ENCODE assay signal across 20 cellular contexts in the genomic region with DNA sequence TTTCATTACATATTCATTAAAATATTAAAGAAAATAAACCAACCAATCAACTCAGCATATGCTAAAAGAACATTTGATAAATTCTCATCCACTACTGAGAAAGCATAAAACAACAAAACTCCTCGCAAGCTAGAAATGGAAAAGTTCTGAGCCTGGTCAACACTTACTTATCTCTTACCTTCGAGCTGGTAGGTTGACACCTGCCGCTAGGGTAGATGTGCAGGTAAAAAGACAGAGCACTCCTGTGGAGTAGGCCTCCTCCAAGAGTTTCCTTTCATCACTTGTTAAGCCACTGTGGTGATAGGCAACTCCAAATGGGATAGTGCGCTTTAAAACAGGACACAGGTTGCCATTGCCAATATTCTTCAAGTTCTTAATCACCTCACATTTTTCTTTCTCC. TPM values are rescaled to one million over a fixed set of nuclear protein-coding genes. Genes with fewer than 3 reads are reported as not detected.
DNase-seq lines count a peak whose midpoint lies in the region; ATAC-seq, FAIRE-seq and TF ChIP-seq lines count a peak whose summit lies in the region.
"Had no signal": no experiment of that assay in that cellular context is flagged by ENCODE, and none has a peak within 500 bp of the region (broad histone marks: within the 10 kb centered on the region; RNA-seq: fewer than 3 reads in every experiment).

No MANE protein-coding gene starts in this region.

- ATAC-seq in WTC11 = 0 out of 2 replicates have a peak, but pooled peaks have one; percentile 30
- ATAC-seq in HG03378 (IDR thresholded peaks at IDR 0.05; ENCODE audit: unreplicated experiment) = no peak
- ATAC-seq in HG03280 (IDR thresholded peaks at IDR 0.05; ENCODE audit: unreplicated experiment) = no peak

- no peak overlapping the region for H3T11ph ChIP-seq in H9 (ENCODE audit: low read length)

- H3K4me3 Mint-ChIP-seq in H9 (no peak overlapping the region), WTC11 (no peak overlapping the region), CD14-positive monocyte (no peak overlapping the region)
- H3K4me3 Mint-ChIP-seq: B cell; CD4-positive, alpha-beta T cell; CD8-positive, alpha-beta memory T cell; HFFc6 had no signal

- H3K4me1 ChIP-seq in DOHH2 (ENCODE audit: control insufficient read depth, low read length) = peaks cover 50% of the 10 kb centered on the region
- H3K4me1 ChIP-seq in H9 (ENCODE audit: insufficient read depth, low read length) = no peaks in the 10 kb centered on the region
- H3K4me1 ChIP-seq: HAP-1 had no signal

- H2BK5ac ChIP-seq in H9 (ENCODE audit: insufficient read length, low read length) = no peak overlapping the region

- no peak for DNase-seq in H9
- no peak for DNase-seq in WTC11 (ENCODE audit: low spot score)
- DNase-seq in iPS-NIHi7 (ENCODE audit: extremely low spot score) = peak; percentile 14
- DNase-seq in CD14-positive monocyte (ENCODE audit: low spot score) = no peak
- no peak for DNase-seq in D721Med (ENCODE audit: insufficient read length, low spot score)
- DNase-seq: CD4-positive, alpha-beta T cell; CD8-positive, alpha-beta memory T cell; DMS53; DMS79 treated with DMSO at 0.1 percent for 48 hours; HFFc6 had no signal

- peaks cover 9% of the 10 kb centered on the region for H3K79me2 ChIP-seq in DOHH2 (ENCODE audit: control insufficient read depth, low read length)
- no peaks in the 10 kb centered on the region for H3K79me2 ChIP-seq in H9 (ENCODE audit: insufficient read depth, low read length)

- no peak overlapping the region for H2AK5ac ChIP-seq in H9 (ENCODE audit: insufficient read length, low read length)

- H3K9me2 ChIP-seq in DOHH2 (replicated peaks; ENCODE audit: control insufficient read depth, low read length) = no peaks in the 10 kb centered on the region

- POLR2A ChIA-PET in WTC11 (lab: Charles Lee) = interaction anchor here (0.6 kb wide), 1 partner anchor 62 kb away, joined by 6 read pairs; no protein-coding TSS in a partner anchor

- H2BK20ac ChIP-seq in H9 (ENCODE audit: low read depth, low read length, poor library complexity, severe bottlenecking) = no peak overlapping the region

- H3K14ac ChIP-seq in H9 (ENCODE audit: insufficient read depth, low read length) = no peak overlapping the region

- no peak for FAIRE-seq in D721Med (lab: Jason Lieb, UNC)
- FAIRE-seq: A204.1, H1 had no signal

- H3K4me1 Mint-ChIP-seq in H9 (no peaks in the 10 kb centered on the region), WTC11 (no peaks in the 10 kb centered on the region), CD14-positive monocyte (no peaks in the 10 kb centered on the region)

- H2BK15ac ChIP-seq in H9 (ENCODE audit: low read depth, low read length) = no peak overlapping the region

- CTCF ChIA-PET in WTC11 (lab: Charles Lee) = no interaction called here

- H3F3A ChIP-seq in DOHH2 (ENCODE audit: control insufficient read depth, insufficient read depth) = peaks cover 42% of the 10 kb centered on the region

- no peak overlapping the region for H2AFZ ChIP-seq in H9 (ENCODE audit: low read length)

- no peak overlapping the region for H4K8ac ChIP-seq in H9 (replicated peaks; ENCODE audit: insufficient read length, low read depth, low read length)

- H3K79me1 ChIP-seq in H9 (ENCODE audit: insufficient read depth, low read depth, low read length, poor library complexity, severe bottlenecking) = no peaks in the 10 kb centered on the region

- H3K9ac ChIP-seq in H9 (ENCODE audit: extremely low read depth, insufficient read length, low read length) = no peak overlapping the region
- H3K9ac ChIP-seq: BLaER1 had no signal

- H3K56ac ChIP-seq in H9 (ENCODE audit: insufficient read length, low read depth, low read length) = no peak overlapping the region

- H3K36me3 ChIP-seq in DOHH2 (ENCODE audit: control insufficient read depth, low read length) = peaks cover 72% of the 10 kb centered on the region

- no peak overlapping the region for H4K5ac ChIP-seq in H9 (ENCODE audit: insufficient read length, low read depth, low read length)

- H3K36me3 Mint-ChIP-seq in H9 (ENCODE audit: insufficient read depth in 1 of 3, low read depth in 3 of 3) (peaks cover 0 to 5% (median 0%) of the 10 kb centered on the region in 3 experiments; a peak in 2 of 7 replicates), WTC11 (peaks cover 4% of the 10 kb centered on the region), CD14-positive monocyte (peaks cover 56 to 67% of the 10 kb centered on the region in 2 donors)

- H3K23ac ChIP-seq in H9 (ENCODE audit: insufficient read length, low read depth, low read length) = no peak overlapping the region

- H3K4me2 ChIP-seq in DOHH2 (ENCODE audit: low read length) (peak overlapping the region; percentile 32), H9 (ENCODE audit: insufficient read depth, insufficient read length, low read length) (no peak overlapping the region)

- H3K27me3 Mint-ChIP-seq in H9 (ENCODE audit: low read depth) (no peaks in the 10 kb centered on the region), WTC11 (ENCODE audit: low read depth) (no peaks in the 10 kb centered on the region), CD14-positive monocyte (ENCODE audit: low read depth in 3 of 3) (no peaks in the 10 kb centered on the region)
- H3K27me3 Mint-ChIP-seq: B cell; CD4-positive, alpha-beta T cell; CD8-positive, alpha-beta memory T cell had no signal

- intact Hi-C loops in CD14-positive monocyte (cut with micrococcal nuclease) = no loop called here

- no peak overlapping the region for H2BK120ac ChIP-seq in H9 (ENCODE audit: low read depth, low read length, poor library complexity, severe bottlenecking)

- H3K27ac ChIP-seq in DOHH2 (ENCODE audit: low read depth, low read length) (peak overlapping the region; percentile 95; the same call in 1 of the 2 replicates), H9 (ENCODE audit: insufficient read length, low read depth, low read length) (no peak overlapping the region)
- H3K27ac ChIP-seq: 22Rv1, BLaER1, C4-2B had no signal

- H4K20me1 ChIP-seq in DOHH2 (ENCODE audit: control insufficient read depth, insufficient read depth, low read depth, low read length) (no peaks in the 10 kb centered on the region), H9 (ENCODE audit: control insufficient read depth, insufficient read depth, insufficient read length) (no peaks in the 10 kb centered on the region)
- H4K20me1 ChIP-seq: BLaER1 had no signal

- no CpG with 5 or more reads among the region's 4 CpGs for WGBS in H9 (ENCODE audit: extremely low coverage, insufficient read length, low lambda C conversion rate)

- H3K23me2 ChIP-seq in H9 (ENCODE audit: insufficient read length, low read depth, low read length, poor library complexity, severe bottlenecking) = no peaks in the 10 kb centered on the region

- H3K27ac Mint-ChIP-seq in H9 (no peak overlapping the region), WTC11 (no peak overlapping the region), CD14-positive monocyte (no peak overlapping the region)
- H3K27ac Mint-ChIP-seq: B cell; CD4-positive, alpha-beta T cell; HFFc6 had no signal

- H3K4ac ChIP-seq in H9 (ENCODE audit: low read depth, low read length) = no peak overlapping the region

- TF ChIP-seq CTCF in DOHH2 (IDR thresholded peaks at IDR 0.05; ENCODE audit: low read depth, low read length, poor library complexity, severe bottlenecking) (no peak), H9 (conservative IDR thresholded peaks at IDR 0.05) (0 out of 3 replicates have a peak, but pooled peaks have one; percentile 15), WTC11 (IDR thresholded peaks at IDR 0.05) (no peak), CD14-positive monocyte (IDR thresholded peaks at IDR 0.05) (no peak), D721Med (IDR thresholded peaks at IDR 0.05; ENCODE audit: insufficient read depth, missing control alignments) (no peak)

- no peak overlapping the region for H4K91ac ChIP-seq in H9 (ENCODE audit: insufficient read length, low read depth, low read length)

- no peak overlapping the region for H3K4me3 ChIP-seq in DOHH2 (ENCODE audit: low read length)
- H3K4me3 ChIP-seq: BLaER1, HAP-1 had no signal

- H3K18ac ChIP-seq in H9 (ENCODE audit: insufficient read length, low read depth, low read length) = no peak overlapping the region

- H2BK12ac ChIP-seq in H9 (ENCODE audit: insufficient read length, low read depth, low read length) = no peak overlapping the region

- H3K27me3 ChIP-seq in DOHH2 (ENCODE audit: control insufficient read depth, low read length) (no peaks in the 10 kb centered on the region), H9 (ENCODE audit: insufficient read depth, low read length) (no peaks in the 10 kb centered on the region)
- H3K27me3 ChIP-seq: BLaER1 had no signal

- H3K9me3 Mint-ChIP-seq in H9 = no peaks in the 10 kb centered on the region
- H3K9me3 Mint-ChIP-seq in WTC11 = no peaks in the 10 kb centered on the region
- H3K9me3 Mint-ChIP-seq in CD14-positive monocyte = peaks cover 0 to 4% (median 0%) of the 10 kb centered on the region in 7 donors
- H3K9me3 Mint-ChIP-seq: CD4-positive, alpha-beta T cell; CD8-positive, alpha-beta memory T cell; HFFc6 had no signal

- H3K9me3 ChIP-seq in DOHH2 (ENCODE audit: control insufficient read depth, insufficient read depth, low read length) (no peaks in the 10 kb centered on the region), H9 (ENCODE audit: control insufficient read depth, low read depth, low read length) (no peaks in the 10 kb centered on the region)
- H3K9me3 ChIP-seq: BLaER1, HAP-1 had no signal

TF ChIP-seq in WTC11, 78 proteins besides CTCF, POLR2A, EP300 and RAD21 (continues in another document):
- TF ChIP-seq ZNF219 (CRISPR knock-in tag; IDR thresholded peaks at IDR 0.05; ENCODE audit: borderline replicate concordance) (no peak), TEAD1 (CRISPR knock-in tag; IDR thresholded peaks at IDR 0.05) (no peak)

RNA-seq across cellular contexts. Expression of gene HELQ, which starts 18.9 kb away (rescaled TPM):
- total RNA-seq in H9 (2021) = 13.9 and 16.2 TPM in 2 replicates
- total RNA-seq in WTC11 (2021) = 10.1 to 12.9 TPM (median 12.4 TPM) in 3 replicates
- 10 to 100 TPM; 11.1 to 11.3 TPM for polyA plus RNA-seq in CD14-positive monocyte

RNA-seq across cellular contexts. Expression of gene MRPS18C, which starts 19.2 kb away (rescaled TPM):
- total RNA-seq in H9 (2021) (77.6 and 85.4 TPM in 2 replicates), WTC11 (2021) (60.0 to 60.6 TPM (median 60.3 TPM) in 3 replicates)
- 10 to 100 TPM; 42.4 to 70.5 TPM for polyA plus RNA-seq in CD14-positive monocyte

RNA-seq across cellular contexts. Expression of gene ABRAXAS1, which starts 48.2 kb away (rescaled TPM):
- 24.7 and 25.8 TPM in 2 replicates for total RNA-seq in H9 (2021)
- 26.3 to 36.6 TPM (median 35.5 TPM) in 3 replicates for total RNA-seq in WTC11 (2021)
- 10 to 100 TPM in 1 of 2 donors, 1 to 10 TPM in 1; 6.8 to 10.8 TPM for polyA plus RNA-seq in CD14-positive monocyte
